In genomic region chr6:137342607-137343186, GRCh38 we compare ENCODE assay signal across 8 cellular contexts.
A peak's percentile ranks its signal among the peaks of the same experiment; 100 is the strongest.
DNase-seq lines count a peak whose midpoint lies in the region; ATAC-seq, FAIRE-seq and TF ChIP-seq lines count a peak whose summit lies in the region.

No MANE protein-coding gene starts in this region.

- H3K79me2 ChIP-seq in GM12878 (ENCODE audit: control insufficient read depth, insufficient read depth, low read length) = no peaks in the 10 kb centered on the region

- in situ Hi-C loops in GM12878 (cut with MboI) = no loop called here

- no peaks in the 10 kb centered on the region for H3K36me3 ChIP-seq in GM12878 (ENCODE audit: control insufficient read depth in 2 of 2, insufficient read depth in 2 of 2, low read length in 1 of 2)
- H3K36me3 ChIP-seq in muscle layer of colon (ENCODE audit: insufficient read depth, low read length) = no peaks in the 10 kb centered on the region

- CTCF ChIA-PET in GM12878 (lab: Yijun Ruan, JAX) = interaction anchor here (0.8 to 4.0 kb wide), 39 partner anchors 8 to 763 kb away, joined by 3 to 77 read pairs (median 4); no protein-coding TSS in a partner anchor

- peaks cover 12% of the 10 kb centered on the region for H3K27me3 Mint-ChIP-seq in IgD-negative memory B cell

- TF ChIP-seq POLR2A in GM12878 (IDR thresholded peaks at IDR 0.05; ENCODE audit: low read depth, low read length) = no peak

- 55% methylated on average over 12 of the region's 12 CpGs for WGBS in GM12878 (ENCODE audit: insufficient coverage, insufficient replicate concordance, low lambda C conversion rate, missing lambda C conversion rate)

- H3K4me1 Mint-ChIP-seq in IgD-negative memory B cell = peaks cover 5 to 10% (median 8%) of the 10 kb centered on the region in 3 donors

- TF ChIP-seq RAD21 in GM12878 (IDR thresholded peaks at IDR 0.05; ENCODE audit: insufficient read depth, low read depth, low read length) = no peak

- no peak for TF ChIP-seq EP300 in GM12878 (IDR thresholded peaks at IDR 0.05; ENCODE audit: borderline replicate concordance in 1 of 2, control insufficient read depth in 1 of 2, low read depth in 2 of 2, low read length in 2 of 2)

- H2AFZ ChIP-seq in GM12878 (ENCODE audit: control insufficient read depth, low read depth, low read length) = peak overlapping the region; percentile 42

- peak overlapping the region; percentile 31 for H3K9ac ChIP-seq in GM12878 (ENCODE audit: control insufficient read depth, insufficient read depth, low read length)
- H3K9ac ChIP-seq in muscle layer of colon (ENCODE audit: low read length) = peak overlapping the region; percentile 17

- SMC1A ChIA-PET in GM12878 (lab: Charles Lee; ENCODE audit: uncharacterized antibody, unreplicated experiment) = interaction anchor here (0.7 to 4.9 kb wide), 34 partner anchors 9 to 662 kb away, joined by 3 to 49 read pairs (median 4); no protein-coding TSS in a partner anchor

- peak overlapping the region; percentile 10 to 87 (median 70) for H3K4me3 Mint-ChIP-seq in IgD-negative memory B cell

- no TSS peak for BruUV-seq in GM12878 (replicated peaks; lab: Mats Ljungman, UMichigan)

- peak overlapping the region in 1 of 3 donors; percentile 87 for H3K27ac Mint-ChIP-seq in IgD-negative memory B cell

- no peaks in the 10 kb centered on the region; the same call in 1 of the 2 replicates for H3K4me1 ChIP-seq in GM12878 (ENCODE audit: control insufficient read depth, insufficient read depth, low read length)
- peaks cover 11% of the 10 kb centered on the region for H3K4me1 ChIP-seq in muscle layer of colon (ENCODE audit: insufficient read depth, low read length)

- ATAC-seq in GM12878 = peak; percentile 64
- ATAC-seq in HG03175 (IDR thresholded peaks at IDR 0.05; ENCODE audit: unreplicated experiment) = no peak
- no peak for ATAC-seq in HG02678 (IDR thresholded peaks at IDR 0.05; ENCODE audit: unreplicated experiment)

- no peaks in the 10 kb centered on the region for H3K9me3 ChIP-seq in GM12878 (replicated peaks; ENCODE audit: control insufficient read depth, insufficient read depth, low read length)
- no peaks in the 10 kb centered on the region for H3K9me3 ChIP-seq in muscle layer of colon (ENCODE audit: low read length)

- H3K36me3 Mint-ChIP-seq in IgD-negative memory B cell = no peaks in the 10 kb centered on the region

- no peaks in the 10 kb centered on the region for H4K20me1 ChIP-seq in GM12878 (ENCODE audit: control insufficient read depth, insufficient read depth)

- intact Hi-C loops in GM12878 (cut with micrococcal nuclease; ENCODE audit: unreplicated experiment) = loop anchor here (1.0 to 2.0 kb wide), 3 partner anchors 72 to 299 kb away; no protein-coding TSS in a partner anchor

- POLR2A ChIA-PET in GM12878 (lab: Charles Lee) = interaction anchor here (0.6 to 1.1 kb wide), 2 partner anchors 266 to 1157 kb away, joined by 3 to 5 read pairs; no protein-coding TSS in a partner anchor

- DNase-seq in Ammon's horn (ENCODE audit: low spot score) (peak; percentile 67), GM12878 (ENCODE audit: low read depth, low spot score) (no peak), NCI-H1048 (lab: John Stamatoyannopoulos, UW) (no peak)
- no peak for DNase-seq in activated CD8-positive, alpha-beta memory T cell treated with anti-CD3 and anti-CD28 coated beads, Interleukin-2, amount 50 U/mL, for 4 hours

- H3K9me3 Mint-ChIP-seq in IgD-negative memory B cell = no peaks in the 10 kb centered on the region

- peak overlapping the region; percentile 91 for H3K4me2 ChIP-seq in GM12878 (ENCODE audit: control insufficient read depth, insufficient read depth)

- RAD21 ChIA-PET in GM12878 (lab: Charles Lee; ENCODE audit: unreplicated experiment) = interaction anchor here (0.9 to 2.1 kb wide), 11 partner anchors 21 to 299 kb away, joined by 3 to 14 read pairs (median 5); no protein-coding TSS in a partner anchor

- H3K27ac ChIP-seq in GM12878 (ENCODE audit: control insufficient read depth, insufficient read depth) = no peak overlapping the region
- no peak overlapping the region for H3K27ac ChIP-seq in muscle layer of colon (ENCODE audit: low read depth, low read length)

- TF ChIP-seq CTCF in GM12878 (IDR thresholded peaks at IDR 0.05 in 2 of 3, conservative IDR thresholded peaks at IDR 0.05 in 1 of 3; ENCODE audit: control insufficient read depth in 2 of 3, extremely low read depth in 1 of 3, insufficient read depth in 1 of 3, low read depth in 3 of 3, low read length in 3 of 3) = no peak

- H3K4me3 ChIP-seq in GM12878 = peak overlapping the region; percentile 41; the same call in 1 of the 2 replicates
- peak overlapping the region; percentile 25 to 61 for H3K4me3 ChIP-seq in muscle layer of colon (ENCODE audit: low read depth in 1 of 2, low read length in 2 of 2)

- no peak for FAIRE-seq in GM12878 (lab: Jason Lieb, UNC)

- no peaks in the 10 kb centered on the region; a peak in 2 of 4 replicates for H3K27me3 ChIP-seq in GM12878 (replicated peaks in 1 of 2; ENCODE audit: control insufficient read depth in 2 of 2, insufficient read depth in 2 of 2, low read length in 1 of 2)
- no peaks in the 10 kb centered on the region for H3K27me3 ChIP-seq in muscle layer of colon (ENCODE audit: control insufficient read depth in 1 of 2, insufficient read depth in 2 of 2, low read length in 2 of 2)

TF ChIP-seq in GM12878, 131 proteins besides CTCF, POLR2A, EP300 and RAD21 (continues in another document):
- TF ChIP-seq ZBTB40 (IDR thresholded peaks at IDR 0.05; ENCODE audit: borderline replicate concordance) = no peak
- TF ChIP-seq ESRRA (IDR thresholded peaks at IDR 0.05; ENCODE audit: low read length) = no peak
- TF ChIP-seq SIN3A (IDR thresholded peaks at IDR 0.05; ENCODE audit: low read depth, low read length) = no peak
- TF ChIP-seq PAX8 (IDR thresholded peaks at IDR 0.05) = no peak
- no peak for TF ChIP-seq TCF3 (IDR thresholded peaks at IDR 0.05; ENCODE audit: borderline replicate concordance, insufficient read depth, low read depth, low read length)
- no peak for TF ChIP-seq TCF12 (IDR thresholded peaks at IDR 0.05; ENCODE audit: low read depth, low read length)
- TF ChIP-seq JUND (IDR thresholded peaks at IDR 0.05; ENCODE audit: low read depth, low read length) = no peak
- TF ChIP-seq ZBTB33 (IDR thresholded peaks at IDR 0.05) = no peak
- no peak for TF ChIP-seq HSF1 (IDR thresholded peaks at IDR 0.05; ENCODE audit: low read depth, low read length)
- no peak for TF ChIP-seq CHD4 (IDR thresholded peaks at IDR 0.05)
- no peak for TF ChIP-seq CHD2 (IDR thresholded peaks at IDR 0.05; ENCODE audit: borderline replicate concordance, low read depth, low read length)
- no peak for TF ChIP-seq SMC3 (IDR thresholded peaks at IDR 0.05; ENCODE audit: borderline replicate concordance, low read length)
